ENCODE assay signal across 8 cellular contexts in the genomic region with DNA sequence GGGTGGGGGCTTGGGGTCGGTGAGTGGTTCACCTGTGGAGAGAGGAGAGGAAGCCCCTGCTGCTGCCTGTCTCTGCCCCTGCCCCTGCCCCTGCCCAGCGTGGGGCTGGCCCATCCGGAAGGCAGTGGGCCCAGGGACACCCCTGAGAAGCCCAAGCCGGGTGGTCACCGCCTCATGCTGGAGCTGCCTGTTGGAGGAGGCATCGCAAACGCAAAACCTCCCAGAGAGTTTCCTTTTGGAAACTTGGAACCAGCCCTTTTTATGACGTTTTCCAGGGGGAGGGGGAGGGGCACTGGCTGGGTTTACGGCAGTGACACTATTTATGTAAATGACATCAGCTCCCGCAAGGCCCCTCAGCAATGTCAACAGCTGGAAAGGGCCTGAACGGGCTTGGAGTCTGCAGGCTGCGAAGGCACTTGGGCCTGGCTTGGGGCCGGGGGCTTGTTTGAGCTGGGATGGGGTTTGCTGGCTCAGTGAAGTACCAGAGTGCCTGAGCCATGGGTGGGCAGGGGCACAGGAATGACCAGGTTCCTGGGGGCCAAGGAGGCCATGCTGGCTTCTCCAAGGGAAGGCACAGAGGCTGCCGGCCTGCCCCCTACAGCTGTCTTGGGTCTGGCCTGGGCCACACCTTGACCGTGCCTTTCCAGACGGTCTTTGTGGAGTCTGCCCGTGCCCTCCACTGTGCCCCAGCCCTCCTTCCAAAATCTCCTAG.
DNase-seq lines count a peak whose midpoint lies in the region; ATAC-seq and TF ChIP-seq lines count a peak whose summit lies in the region.

No MANE protein-coding gene starts in this region.

- POLR2A ChIA-PET in PC-3 (lab: Charles Lee; ENCODE audit: unreplicated experiment): interaction anchor here (0.6 kb wide), 1 partner anchor 1555 kb away, joined by 3 read pairs; no protein-coding TSS in a partner anchor

- H3K27me3 Mint-ChIP-seq in natural killer cell (ENCODE audit: low read depth in 2 of 2): no peaks in the 10 kb centered on the region

- intact Hi-C loops in PC-3 (cut with micrococcal nuclease) (no loop called here), natural killer cell (cut with micrococcal nuclease) (no loop called here)

- H3K4me1 Mint-ChIP-seq in natural killer cell: peaks cover 17 to 26% of the 10 kb centered on the region in 2 donors

- no peaks in the 10 kb centered on the region for H3F3A ChIP-seq in PC-3 (ENCODE audit: low read length, unreplicated experiment)

- H3K27ac Mint-ChIP-seq in natural killer cell: peak overlapping the region; percentile 23 to 85

- H3K79me2 ChIP-seq in PC-3 (ENCODE audit: low read length): no peaks in the 10 kb centered on the region

- peak overlapping the region; percentile 73 to 95 (median 88) for H3K4me2 ChIP-seq in BLaER1 treated with 17β-estradiol and CSF1 and Interleukin-3, amounts not matched to agents 10 nM and 100 nM
- H3K4me2 ChIP-seq in PC-3 (ENCODE audit: low read length): peak overlapping the region; percentile 81; the same call in 1 of the 2 replicates

- no peak overlapping the region for H2AFZ ChIP-seq in PC-3 (ENCODE audit: low read length)

- H3K9me2 ChIP-seq in PC-3 (replicated peaks; ENCODE audit: low read length): no peaks in the 10 kb centered on the region

- TF ChIP-seq CTCF in PC-3 (conservative IDR thresholded peaks at IDR 0.05; ENCODE audit: low read depth, low read length) (no peak), fibroblast of mammary gland (conservative IDR thresholded peaks at IDR 0.05; ENCODE audit: control insufficient read depth, insufficient read depth, low read depth, low read length) (no peak), natural killer cell (IDR thresholded peaks at IDR 0.05) (no peak), GM13976 (IDR thresholded peaks at IDR 0.05; ENCODE audit: borderline replicate concordance, control extremely low read depth, extremely low read depth, insufficient read depth, missing control alignments) (no peak)

- H3K4me3 Mint-ChIP-seq in natural killer cell: peak overlapping the region; percentile 73

- peaks cover 0 to 92% (median 53%) of the 10 kb centered on the region in 11 experiments; a peak in 19 of 22 replicates for H4K20me1 ChIP-seq in BLaER1 treated with 17β-estradiol and CSF1 and Interleukin-3, amounts not matched to agents 10 nM and 100 nM
- H4K20me1 ChIP-seq in PC-3 (ENCODE audit: low read length): no peaks in the 10 kb centered on the region

- no peak for DNase-seq in PC-3
- peak; percentile 56 for DNase-seq in fibroblast of mammary gland (ENCODE audit: low read depth)
- DNase-seq in natural killer cell: no peak
- DNase-seq in RPMI8226: no peak
- no peak for DNase-seq in GM13976 (ENCODE audit: low spot score)
- DNase-seq in NCI-H1092 treated with DMSO at 0.1 percent for 48 hours (lab: John Stamatoyannopoulos, UW): no peak

- in situ Hi-C loops in GM13976 (cut with MboI; ENCODE audit: low sequenced_read_pairs, unreplicated experiment): no loop called here

- 0 out of 22 replicates have a peak overlapping the region, but pooled peaks of 1 of the 11 experiments have one; percentile 34 for H3K27ac ChIP-seq in BLaER1 treated with 17β-estradiol and CSF1 and Interleukin-3, amounts not matched to agents 10 nM and 100 nM
- H3K27ac ChIP-seq in PC-3 (ENCODE audit: low read length): no peak overlapping the region

- H3K9ac ChIP-seq in BLaER1 treated with 17β-estradiol and CSF1 and Interleukin-3, amounts not matched to agents 10 nM and 100 nM: peak overlapping the region in 6 of 11 experiments; percentile 45 to 73 (median 60); a peak in 10 of 22 replicates
- H3K9ac ChIP-seq in PC-3 (ENCODE audit: low read length): peak overlapping the region; percentile 51

- no peaks in the 10 kb centered on the region for H3K36me3 Mint-ChIP-seq in natural killer cell

- peak overlapping the region; percentile 37 to 67 (median 55); a peak in 17 of 20 replicates for H3K4me3 ChIP-seq in BLaER1 treated with 17β-estradiol and CSF1 and Interleukin-3, amounts not matched to agents 10 nM and 100 nM
- 0 out of 2 replicates have a peak overlapping the region, but pooled peaks have one; percentile 58 for H3K4me3 ChIP-seq in PC-3 (ENCODE audit: low read length)
- no peak overlapping the region for H3K4me3 ChIP-seq in fibroblast of mammary gland (ENCODE audit: control insufficient read depth, low read depth, low read length)

- ATAC-seq in PC-3: no peak
- no peak for ATAC-seq in natural killer cell
- no peak for ATAC-seq in HG02852 (IDR thresholded peaks at IDR 0.05; ENCODE audit: unreplicated experiment)

- CTCF ChIA-PET in PC-3 (lab: Charles Lee): interaction anchor here (1.0 kb wide), 1 partner anchor 17 kb away, joined by 3 read pairs; no protein-coding TSS in a partner anchor

- TSS peak; percentile 52 for BruUV-seq in PC-3 (replicated peaks; lab: Mats Ljungman, UMichigan)

- H3K4me1 ChIP-seq in BLaER1 treated with 17β-estradiol and CSF1 and Interleukin-3, amounts not matched to agents 10 nM and 100 nM: peaks cover 19 to 57% (median 41%) of the 10 kb centered on the region in 10 experiments
- H3K4me1 ChIP-seq in PC-3 (ENCODE audit: insufficient read depth, low read length): peaks cover 10% of the 10 kb centered on the region; the same call in 1 of the 2 replicates

- no peaks in the 10 kb centered on the region for H3K9me3 Mint-ChIP-seq in natural killer cell

- no peaks in the 10 kb centered on the region for H3K36me3 ChIP-seq in BLaER1 treated with 17β-estradiol and CSF1 and Interleukin-3, amounts not matched to agents 10 nM and 100 nM
- no peaks in the 10 kb centered on the region for H3K36me3 ChIP-seq in PC-3 (ENCODE audit: low read depth, low read length)

- H3K27me3 ChIP-seq in BLaER1 treated with 17β-estradiol and CSF1 and Interleukin-3, amounts not matched to agents 10 nM and 100 nM: peaks cover 46 to 55% (median 52%) of the 10 kb centered on the region in 11 experiments
- no peaks in the 10 kb centered on the region for H3K27me3 ChIP-seq in PC-3 (ENCODE audit: low read length)

- no peaks in the 10 kb centered on the region for H3K9me3 ChIP-seq in BLaER1 treated with 17β-estradiol and CSF1 and Interleukin-3, amounts not matched to agents 10 nM and 100 nM (replicated peaks in 1 of 11)
- H3K9me3 ChIP-seq in PC-3 (ENCODE audit: low read length): no peaks in the 10 kb centered on the region
